ENCODE assay signal across 18 cellular contexts in genomic region chr6:31265926-31266325, GRCh38.
"Had no signal": no experiment of that assay in that cellular context is flagged by ENCODE, and none has a peak within 500 bp of the region (broad histone marks: within the 10 kb centered on the region; RNA-seq: fewer than 3 reads in every experiment).

No MANE protein-coding gene starts in this region.

- H3K36me3 ChIP-seq: gastrocnemius medialis, pancreas had no signal

- H3K27me3 Mint-ChIP-seq: activated naive CD8-positive, alpha-beta T cell had no signal

- ATAC-seq: esophagus mucosa, gastrocnemius medialis, heart left ventricle, left lung, pancreas, sciatic nerve had no signal

- H3K4me3 Mint-ChIP-seq: activated B cell treated with CpG ODN at 0.5 μM for 24 hours; activated CD4-positive, alpha-beta memory T cell treated with anti-CD3 and anti-CD28 coated beads, Interleukin-2, amount 10 ng/mL, durations not matched to agents 7 days and 5 days; activated naive CD8-positive, alpha-beta T cell had no signal

- H3K4me1 ChIP-seq: pancreas had no signal

- H3K27ac ChIP-seq: gastrocnemius medialis, heart left ventricle, left lung, pancreas had no signal

- DNase-seq: activated B cell treated with CpG ODN at 0.5 μM for 24 hours; activated CD4-positive, alpha-beta memory T cell treated with anti-CD3 and anti-CD28 coated beads, Interleukin-2, amount 10 ng/mL, durations not matched to agents 7 days and 5 days; activated CD4-positive, alpha-beta T cell treated with anti-CD3 and anti-CD28 coated beads for 48 hours; activated CD8-positive, alpha-beta memory T cell treated with anti-CD3 and anti-CD28 coated beads, Interleukin-2, amount 50 U/mL, for 4 hours; activated gamma-delta T cell; cerebellar nuclear complex; cortex of kidney; gastrocnemius medialis; heart left ventricle; left lung; mammary epithelial cell; naive B cell; pancreas; stimulated activated CD4-positive, alpha-beta T cell treated with anti-CD3 and anti-CD28 coated beads, Interleukin-4, amount 100 ng/mL, for 24 hours had no signal

- H3K4me3 ChIP-seq: gastrocnemius medialis, heart left ventricle, left lung, pancreas, smooth muscle cell had no signal

- H3K27ac Mint-ChIP-seq: activated B cell treated with CpG ODN at 0.5 μM for 24 hours; activated CD4-positive, alpha-beta memory T cell treated with anti-CD3 and anti-CD28 coated beads, Interleukin-2, amount 10 ng/mL, durations not matched to agents 7 days and 5 days; activated naive CD8-positive, alpha-beta T cell had no signal

- H3K27me3 ChIP-seq: gastrocnemius medialis, heart left ventricle, left lung, pancreas had no signal

- H3K9me3 ChIP-seq: gastrocnemius medialis, pancreas had no signal
